In genomic region chr16:67580202-67580601, GRCh38 we compare ENCODE assay signal across 2 cellular contexts.
TF ChIP-seq lines count a peak whose summit lies in the region.

No MANE protein-coding gene starts in this region.

TF ChIP-seq in HEK293, 187 proteins besides CTCF, POLR2A, EP300 and RAD21:
- TF ChIP-seq ZNF792 (tag by site-specific recombination; IDR thresholded peaks at IDR 0.05) (no peak), ZNF121 (tag by site-specific recombination; IDR thresholded peaks at IDR 0.05) (peak; percentile 84)

TF ChIP-seq in K562, 482 proteins besides CTCF, POLR2A, EP300 and RAD21:
- TF ChIP-seq ZNF121 (CRISPR knock-in tag; conservative IDR thresholded peaks at IDR 0.05) (peak; percentile 37), CXXC5 (CRISPR knock-in tag; IDR thresholded peaks at IDR 0.05) (no peak), CBX3 (IDR thresholded peaks at IDR 0.05; ENCODE audit: borderline replicate concordance in 1 of 2, low read length in 2 of 2) (no peak)
